8 cellular contexts compared by ENCODE assay signal in genomic region chr10:60208676-60209269, GRCh38.
DNase-seq lines count a peak whose midpoint lies in the region; ATAC-seq lines count a peak whose summit lies in the region.

No MANE protein-coding gene starts in this region.

- intact Hi-C loops in Right ventricle myocardium superior (cut with DNase I), result loop anchor here (5.0 to 10.0 kb wide), 2 partner anchors 111 to 226 kb away; no protein-coding TSS in a partner anchor
- intact Hi-C loops in cardiac septum (cut with DNase I), result loop anchor here (5.0 to 10.0 kb wide), 2 partner anchors 106 to 226 kb away; no protein-coding TSS in a partner anchor
- intact Hi-C loops in posterior cingulate gyrus (cut with DNase I), result loop anchor here (5.0 to 10.0 kb wide), 2 partner anchors 91 to 436 kb away; no protein-coding TSS in a partner anchor

- H3K4me3 Mint-ChIP-seq in activated naive CD8-positive, alpha-beta T cell treated with anti-CD3 and anti-CD28 coated beads, Interleukin-2, amount 50 U/mL, for 24 hours, result no peak overlapping the region

- H3K9me3 Mint-ChIP-seq in activated naive CD8-positive, alpha-beta T cell treated with anti-CD3 and anti-CD28 coated beads, Interleukin-2, amount 50 U/mL, for 24 hours, result peaks cover 6% of the 10 kb centered on the region

- ATAC-seq in Right ventricle myocardium superior (ENCODE audit: poor library complexity), result peak; percentile 49
- no peak for ATAC-seq in activated naive CD8-positive, alpha-beta T cell treated with anti-CD3 and anti-CD28 coated beads, Interleukin-2, amount 50 U/mL, for 24 hours

- no peaks in the 10 kb centered on the region for H3K27me3 Mint-ChIP-seq in activated naive CD8-positive, alpha-beta T cell treated with anti-CD3 and anti-CD28 coated beads, Interleukin-2, amount 50 U/mL, for 24 hours

- H3K4me1 Mint-ChIP-seq in activated naive CD8-positive, alpha-beta T cell treated with anti-CD3 and anti-CD28 coated beads, Interleukin-2, amount 50 U/mL, for 24 hours, result peaks cover 8% of the 10 kb centered on the region

- DNase-seq in Right ventricle myocardium superior (no peak), cardiac septum (ENCODE audit: low spot score) (no peak), NCI-H345 (lab: John Stamatoyannopoulos, UW) (peak; percentile 26), cerebellum (ENCODE audit: low spot score) (peak; percentile 43), lung microvascular endothelial cell (ENCODE audit: low read depth in 2 of 2) (peak; percentile 61 to 64), T-helper 9 cell (no peak), posterior cingulate gyrus (no peak)
- no peak for DNase-seq in activated naive CD8-positive, alpha-beta T cell treated with anti-CD3 and anti-CD28 coated beads, Interleukin-2, amount 50 U/mL, for 24 hours

- H3K27ac Mint-ChIP-seq in activated naive CD8-positive, alpha-beta T cell treated with anti-CD3 and anti-CD28 coated beads, Interleukin-2, amount 50 U/mL, for 24 hours, result no peak overlapping the region

- no peaks in the 10 kb centered on the region for H3K36me3 Mint-ChIP-seq in activated naive CD8-positive, alpha-beta T cell treated with anti-CD3 and anti-CD28 coated beads, Interleukin-2, amount 50 U/mL, for 24 hours (ENCODE audit: low read depth)

Comparison
In these comparisons a context has a peak if more than half of its experiments do, and no peak if none do; other contexts are left out.
1. DNase-seq: peak in NCI-H345 (single experiment), cerebellum (single experiment) and lung microvascular endothelial cell (2 of 2); none in Right ventricle myocardium superior (single experiment), cardiac septum (single experiment), T-helper 9 cell (single experiment), posterior cingulate gyrus (0 of 10) and activated naive CD8-positive, alpha-beta T cell treated with anti-CD3 and anti-CD28 coated beads, Interleukin-2, amount 50 U/mL, for 24 hours (single experiment).